Comparison of ENCODE assay signal across 1 cellular context in the genomic region with DNA sequence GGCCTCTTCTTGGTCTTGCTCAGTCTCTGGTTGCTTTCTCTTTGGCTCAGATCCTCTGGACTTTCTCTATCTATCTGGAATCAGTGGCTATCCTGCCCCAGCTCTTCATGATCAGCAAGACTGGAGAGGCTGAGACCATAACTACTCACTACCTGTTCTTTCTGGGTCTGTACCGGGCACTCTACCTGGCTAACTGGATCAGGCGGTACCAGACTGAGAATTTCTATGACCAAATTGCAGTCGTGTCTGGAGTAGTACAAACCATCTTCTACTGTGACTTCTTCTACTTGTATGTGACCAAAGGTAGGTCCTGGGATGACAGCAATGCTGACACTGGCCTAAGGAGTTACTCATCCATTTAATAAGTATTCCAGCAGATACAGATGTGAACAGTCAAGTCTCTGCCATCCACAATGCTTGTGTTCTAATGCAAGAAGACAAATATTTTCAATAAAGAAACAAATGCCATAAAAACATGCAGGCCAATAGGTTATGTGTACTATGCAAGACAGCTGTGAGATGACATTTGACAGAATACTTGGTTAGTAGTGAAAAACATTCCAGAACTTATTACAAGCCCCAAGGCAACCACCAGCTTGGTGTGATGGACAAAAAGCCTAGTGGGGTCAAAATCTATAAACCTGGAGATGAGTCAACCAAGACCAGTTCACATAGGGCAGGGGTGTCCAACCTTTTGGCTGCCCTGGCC.
TF ChIP-seq lines count a peak whose summit lies in the region.

No MANE protein-coding gene starts in this region.

TF ChIP-seq in GM23338, 12 proteins besides CTCF, POLR2A, EP300 and RAD21:
- TF ChIP-seq, protein P1, sequence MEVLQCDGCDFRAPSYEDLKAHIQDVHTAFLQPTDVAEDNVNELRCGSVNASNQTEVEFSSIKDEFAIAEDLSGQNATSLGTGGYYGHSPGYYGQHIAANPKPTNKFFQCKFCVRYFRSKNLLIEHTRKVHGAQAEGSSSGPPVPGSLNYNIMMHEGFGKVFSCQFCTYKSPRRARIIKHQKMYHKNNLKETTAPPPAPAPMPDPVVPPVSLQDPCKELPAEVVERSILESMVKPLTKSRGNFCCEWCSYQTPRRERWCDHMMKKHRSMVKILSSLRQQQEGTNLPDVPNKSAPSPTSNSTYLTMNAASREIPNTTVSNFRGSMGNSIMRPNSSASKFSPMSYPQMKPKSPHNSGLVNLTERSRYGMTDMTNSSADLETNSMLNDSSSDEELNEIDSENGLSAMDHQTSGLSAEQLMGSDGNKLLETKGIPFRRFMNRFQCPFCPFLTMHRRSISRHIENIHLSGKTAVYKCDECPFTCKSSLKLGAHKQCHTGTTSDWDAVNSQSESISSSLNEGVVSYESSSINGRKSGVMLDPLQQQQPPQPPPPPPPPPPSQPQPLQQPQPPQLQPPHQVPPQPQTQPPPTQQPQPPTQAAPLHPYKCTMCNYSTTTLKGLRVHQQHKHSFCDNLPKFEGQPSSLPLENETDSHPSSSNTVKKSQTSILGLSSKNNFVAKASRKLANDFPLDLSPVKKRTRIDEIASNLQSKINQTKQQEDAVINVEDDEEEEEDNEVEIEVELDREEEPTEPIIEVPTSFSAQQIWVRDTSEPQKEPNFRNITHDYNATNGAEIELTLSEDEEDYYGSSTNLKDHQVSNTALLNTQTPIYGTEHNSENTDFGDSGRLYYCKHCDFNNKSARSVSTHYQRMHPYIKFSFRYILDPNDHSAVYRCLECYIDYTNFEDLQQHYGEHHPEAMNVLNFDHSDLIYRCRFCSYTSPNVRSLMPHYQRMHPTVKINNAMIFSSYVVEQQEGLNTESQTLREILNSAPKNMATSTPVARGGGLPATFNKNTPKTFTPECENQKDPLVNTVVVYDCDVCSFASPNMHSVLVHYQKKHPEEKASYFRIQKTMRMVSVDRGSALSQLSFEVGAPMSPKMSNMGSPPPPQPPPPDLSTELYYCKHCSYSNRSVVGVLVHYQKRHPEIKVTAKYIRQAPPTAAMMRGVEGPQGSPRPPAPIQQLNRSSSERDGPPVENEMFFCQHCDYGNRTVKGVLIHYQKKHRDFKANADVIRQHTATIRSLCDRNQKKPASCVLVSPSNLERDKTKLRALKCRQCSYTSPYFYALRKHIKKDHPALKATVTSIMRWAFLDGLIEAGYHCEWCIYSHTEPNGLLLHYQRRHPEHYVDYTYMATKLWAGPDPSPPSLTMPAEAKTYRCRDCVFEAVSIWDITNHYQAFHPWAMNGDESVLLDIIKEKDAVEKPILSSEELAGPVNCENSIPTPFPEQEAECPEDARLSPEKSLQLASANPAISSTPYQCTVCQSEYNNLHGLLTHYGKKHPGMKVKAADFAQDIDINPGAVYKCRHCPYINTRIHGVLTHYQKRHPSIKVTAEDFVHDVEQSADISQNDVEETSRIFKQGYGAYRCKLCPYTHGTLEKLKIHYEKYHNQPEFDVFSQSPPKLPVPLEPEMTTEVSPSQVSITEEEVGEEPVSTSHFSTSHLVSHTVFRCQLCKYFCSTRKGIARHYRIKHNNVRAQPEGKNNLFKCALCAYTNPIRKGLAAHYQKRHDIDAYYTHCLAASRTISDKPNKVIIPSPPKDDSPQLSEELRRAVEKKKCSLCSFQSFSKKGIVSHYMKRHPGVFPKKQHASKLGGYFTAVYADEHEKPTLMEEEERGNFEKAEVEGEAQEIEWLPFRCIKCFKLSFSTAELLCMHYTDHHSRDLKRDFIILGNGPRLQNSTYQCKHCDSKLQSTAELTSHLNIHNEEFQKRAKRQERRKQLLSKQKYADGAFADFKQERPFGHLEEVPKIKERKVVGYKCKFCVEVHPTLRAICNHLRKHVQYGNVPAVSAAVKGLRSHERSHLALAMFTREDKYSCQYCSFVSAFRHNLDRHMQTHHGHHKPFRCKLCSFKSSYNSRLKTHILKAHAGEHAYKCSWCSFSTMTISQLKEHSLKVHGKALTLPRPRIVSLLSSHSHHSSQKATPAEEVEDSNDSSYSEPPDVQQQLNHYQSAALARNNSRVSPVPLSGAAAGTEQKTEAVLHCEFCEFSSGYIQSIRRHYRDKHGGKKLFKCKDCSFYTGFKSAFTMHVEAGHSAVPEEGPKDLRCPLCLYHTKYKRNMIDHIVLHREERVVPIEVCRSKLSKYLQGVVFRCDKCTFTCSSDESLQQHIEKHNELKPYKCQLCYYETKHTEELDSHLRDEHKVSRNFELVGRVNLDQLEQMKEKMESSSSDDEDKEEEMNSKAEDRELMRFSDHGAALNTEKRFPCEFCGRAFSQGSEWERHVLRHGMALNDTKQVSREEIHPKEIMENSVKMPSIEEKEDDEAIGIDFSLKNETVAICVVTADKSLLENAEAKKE (CRISPR knock-in tag; IDR thresholded peaks at IDR 0.05): no peak
- no peak for TF ChIP-seq ZNF331 (CRISPR knock-in tag; IDR thresholded peaks at IDR 0.05; ENCODE audit: low read depth)
- TF ChIP-seq EZH2 (IDR thresholded peaks at IDR 0.05; ENCODE audit: low read depth, unreplicated experiment): no peak
- no peak for TF ChIP-seq ZNF114 (CRISPR knock-in tag; IDR thresholded peaks at IDR 0.05)
TF ChIP-seq in GM23338: peak in this region for 0.
